ENCODE assay signal across 1 cellular context in the genomic region with DNA sequence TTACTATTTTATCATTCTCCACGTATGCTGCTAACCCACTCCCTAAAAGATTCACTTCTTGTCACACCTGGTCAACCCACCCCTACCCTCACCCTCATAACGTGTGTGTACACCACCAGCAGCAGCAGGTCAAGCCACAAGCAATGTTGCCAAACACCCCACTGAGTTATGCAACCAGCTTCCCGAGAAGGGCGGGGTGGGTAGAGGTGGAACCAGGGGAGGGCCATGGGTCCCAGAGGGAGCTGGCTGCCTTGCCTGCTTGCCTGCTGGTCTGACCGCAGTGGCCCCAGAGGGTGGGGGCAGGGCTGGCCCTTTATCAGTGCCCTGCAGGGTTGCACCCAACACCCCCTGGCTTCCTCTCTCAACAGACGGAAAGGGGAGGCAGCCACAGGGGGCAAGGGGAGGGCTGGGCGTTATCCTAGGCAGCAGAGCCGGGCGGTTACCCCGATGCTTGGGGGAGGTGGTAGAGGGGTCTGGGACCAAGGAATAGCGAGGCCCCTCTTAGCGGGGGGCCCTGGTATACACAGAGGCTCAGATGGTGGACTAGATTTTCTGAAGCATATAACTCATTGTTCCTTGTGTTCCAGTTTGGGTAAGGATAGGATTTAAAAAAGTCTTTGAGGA.
TF ChIP-seq lines count a peak whose summit lies in the region.

No MANE protein-coding gene starts in this region.

TF ChIP-seq in K562, 482 proteins besides CTCF, POLR2A, EP300 and RAD21 (continued from another document and continues in another):
- no peak for TF ChIP-seq ZBTB40 (IDR thresholded peaks at IDR 0.05)
- no peak for TF ChIP-seq ZBTB40 (CRISPR knock-in tag; IDR thresholded peaks at IDR 0.05)
- peak; percentile 99 for TF ChIP-seq SMAD4 (CRISPR knock-in tag; conservative IDR thresholded peaks at IDR 0.05)
- TF ChIP-seq SRSF7 (optimal IDR thresholded peaks at IDR 0.05; ENCODE audit: low read depth, low read length) = no peak
- no peak for TF ChIP-seq CLOCK (CRISPR knock-in tag; IDR thresholded peaks at IDR 0.05; ENCODE audit: borderline replicate concordance)
- TF ChIP-seq GTF2F1 (IDR thresholded peaks at IDR 0.05; ENCODE audit: low read depth, low read length) = no peak
- peak; percentile 49; the same call in 1 of the 2 replicates for TF ChIP-seq TRIM28 (IDR thresholded peaks at IDR 0.05)
- no peak for TF ChIP-seq ZBTB8A (IDR thresholded peaks at IDR 0.05; ENCODE audit: partially characterized antibody)
- no peak for TF ChIP-seq ZFP1 (CRISPR knock-in tag; IDR thresholded peaks at IDR 0.05)
- TF ChIP-seq MAFF (IDR thresholded peaks at IDR 0.05; ENCODE audit: low read length) = no peak
- TF ChIP-seq MCM2 (IDR thresholded peaks at IDR 0.05; ENCODE audit: low read depth) = no peak
- TF ChIP-seq CEBPG (CRISPR knock-in tag; IDR thresholded peaks at IDR 0.05) = peak; percentile 99
- peak; percentile 97 to 99 for TF ChIP-seq CEBPG (tag; conservative IDR thresholded peaks at IDR 0.05 in 1 of 2, IDR thresholded peaks at IDR 0.05 in 1 of 2)
- peak; percentile 72 for TF ChIP-seq JUND (IDR thresholded peaks at IDR 0.05; ENCODE audit: borderline replicate concordance, low read depth, low read length)
- TF ChIP-seq JUND (tag; IDR thresholded peaks at IDR 0.05; ENCODE audit: borderline replicate concordance, low read depth, low read length) = peak; percentile 83; the same call in 1 of the 3 replicates
- TF ChIP-seq ZFP30 (CRISPR knock-in tag; IDR thresholded peaks at IDR 0.05; ENCODE audit: borderline replicate concordance) = no peak
- TF ChIP-seq RBM17 (IDR thresholded peaks at IDR 0.05; ENCODE audit: borderline replicate concordance, low read depth, low read length) = no peak
- peak; percentile 99 for TF ChIP-seq KLF16 (IDR thresholded peaks at IDR 0.05)
- no peak for TF ChIP-seq ZNF518B (CRISPR knock-in tag; IDR thresholded peaks at IDR 0.05)
- no peak for TF ChIP-seq ZBTB5 (IDR thresholded peaks at IDR 0.05)
- TF ChIP-seq JUN (IDR thresholded peaks at IDR 0.05; ENCODE audit: borderline replicate concordance, low read depth, low read length) = 0 out of 2 replicates have a peak, but pooled peaks have one; percentile 4
- no peak; the same call in 1 of the 2 replicates for TF ChIP-seq JUN (CRISPR knock-in tag; IDR thresholded peaks at IDR 0.05; ENCODE audit: borderline replicate concordance)
- TF ChIP-seq HDAC8 (tag; IDR thresholded peaks at IDR 0.05) = no peak
- TF ChIP-seq ZFPM2 (CRISPR knock-in tag; IDR thresholded peaks at IDR 0.05) = no peak
- TF ChIP-seq PPARD (CRISPR knock-in tag; IDR thresholded peaks at IDR 0.05) = no peak
- no peak for TF ChIP-seq ZFX (CRISPR knock-in tag; IDR thresholded peaks at IDR 0.05)
- no peak for TF ChIP-seq ZNF449 (CRISPR knock-in tag; IDR thresholded peaks at IDR 0.05)
- TF ChIP-seq SAFB2 (IDR thresholded peaks at IDR 0.05; ENCODE audit: borderline replicate concordance, low read depth, low read length, severe bottlenecking) = no peak
- TF ChIP-seq GATAD2B (IDR thresholded peaks at IDR 0.05; ENCODE audit: borderline replicate concordance) = no peak
- no peak; the same call in 1 of the 2 replicates for TF ChIP-seq MIER1 (IDR thresholded peaks at IDR 0.05; ENCODE audit: low read depth)
- TF ChIP-seq HSF4 (CRISPR knock-in tag; IDR thresholded peaks at IDR 0.05; ENCODE audit: borderline replicate concordance) = peak; percentile 60; the same call in 1 of the 2 replicates
- peak; percentile 100 for TF ChIP-seq CCNT2 (IDR thresholded peaks at IDR 0.05; ENCODE audit: borderline replicate concordance, extremely low read depth, insufficient read length, low read depth, low read length)
- TF ChIP-seq MED1 (CRISPR knock-in tag; IDR thresholded peaks at IDR 0.05; ENCODE audit: borderline replicate concordance) = no peak
- TF ChIP-seq ZNF253 (CRISPR knock-in tag; conservative IDR thresholded peaks at IDR 0.05) = no peak
- TF ChIP-seq SRSF9 (IDR thresholded peaks at IDR 0.05; ENCODE audit: borderline replicate concordance, low read depth, low read length) = no peak
- no peak for TF ChIP-seq CBX8 (IDR thresholded peaks at IDR 0.05; ENCODE audit: borderline replicate concordance, extremely low read depth, low read depth, low read length, poor library complexity, severe bottlenecking)
- TF ChIP-seq KDM5B (IDR thresholded peaks at IDR 0.05; ENCODE audit: insufficient replicate concordance, low read depth, low read length) = peak; percentile 38
- TF ChIP-seq KDM4B (IDR thresholded peaks at IDR 0.05; ENCODE audit: borderline replicate concordance in 2 of 2, low read depth in 1 of 2) = peak in 1 of 2 experiments; percentile 94; a peak in 1 of 4 replicates
- no peak for TF ChIP-seq KAT8 (IDR thresholded peaks at IDR 0.05; ENCODE audit: low read depth)
- TF ChIP-seq ZNF584 (CRISPR knock-in tag; IDR thresholded peaks at IDR 0.05; ENCODE audit: low read depth) = peak; percentile 50
- 0 out of 2 replicates have a peak, but pooled peaks have one; percentile 21 for TF ChIP-seq HIVEP1 (CRISPR knock-in tag; IDR thresholded peaks at IDR 0.05)
- no peak for TF ChIP-seq NCOA6 (IDR thresholded peaks at IDR 0.05)
- peak; percentile 97 for TF ChIP-seq MBD2 (IDR thresholded peaks at IDR 0.05; ENCODE audit: borderline replicate concordance, low read depth)
- peak; percentile 100 for TF ChIP-seq RNF2 (IDR thresholded peaks at IDR 0.05)
